In genomic region chr12:63967781-63968180, GRCh38 we compare ENCODE assay signal across 22 cellular contexts.
DNase-seq lines count a peak whose midpoint lies in the region; ATAC-seq, FAIRE-seq and TF ChIP-seq lines count a peak whose summit lies in the region.
"Had no signal": no experiment of that assay in that cellular context is flagged by ENCODE, and none has a peak within 500 bp of the region (broad histone marks: within the 10 kb centered on the region; RNA-seq: fewer than 3 reads in every experiment).

No MANE protein-coding gene starts in this region.

- peak overlapping the region; percentile 83 for H4K91ac ChIP-seq in IMR-90 (ENCODE audit: insufficient read depth, low read depth, low read length)
- H4K91ac ChIP-seq in mesenchymal stem cell (ENCODE audit: low read length), result no peak overlapping the region

- H3K23ac ChIP-seq in IMR-90 (ENCODE audit: low read depth, low read length) (peak overlapping the region; percentile 95; the same call in 1 of the 2 replicates), mesenchymal stem cell (ENCODE audit: low read length in 2 of 2) (no peak overlapping the region)

- BruUV-seq in IMR-90 (replicated peaks; lab: Mats Ljungman, UMichigan), result no TSS peak

- no peak for TF ChIP-seq RAD21 in IMR-90 (IDR thresholded peaks at IDR 0.05; ENCODE audit: low read length)

- dilution Hi-C loops in IMR-90 (cut with HindIII; ENCODE audit: low sequenced_read_pairs, unreplicated experiment), result no loop called here

- no peak for FAIRE-seq in bronchial epithelial cell (lab: Jason Lieb, UNC)
- FAIRE-seq: A204.1, GM12878, small intestine had no signal

- peak overlapping the region; percentile 56; the same call in 1 of the 2 replicates for H3K27ac ChIP-seq in IMR-90 (ENCODE audit: insufficient read depth, low read length)
- H3K27ac ChIP-seq in mesenchymal stem cell (ENCODE audit: low read length, poor library complexity, severe bottlenecking), result peak overlapping the region; percentile 58
- H3K27ac ChIP-seq in colonic mucosa, result no peak overlapping the region
- H3K27ac ChIP-seq in tibial artery, result no peak overlapping the region
- H3K27ac ChIP-seq: transverse colon had no signal

- H3K36me3 ChIP-seq in IMR-90 (ENCODE audit: control insufficient read depth, insufficient read depth, low read length), result peaks cover 3% of the 10 kb centered on the region; the same call in 1 of the 2 replicates
- no peaks in the 10 kb centered on the region for H3K36me3 ChIP-seq in bronchial epithelial cell (ENCODE audit: control insufficient read depth, insufficient read depth, low read length)
- H3K36me3 ChIP-seq in mesenchymal stem cell (ENCODE audit: control insufficient read depth in 1 of 2, insufficient read depth in 2 of 2, low read depth in 1 of 2, low read length in 2 of 2), result peaks cover 3 to 16% of the 10 kb centered on the region in 2 experiments
- no peaks in the 10 kb centered on the region for H3K36me3 ChIP-seq in colonic mucosa
- no peaks in the 10 kb centered on the region for H3K36me3 ChIP-seq in tibial artery
- H3K36me3 ChIP-seq: transverse colon had no signal

- H3K27me3 ChIP-seq in IMR-90 (ENCODE audit: control insufficient read depth, insufficient read depth, low read length), result no peaks in the 10 kb centered on the region
- no peaks in the 10 kb centered on the region for H3K27me3 ChIP-seq in bronchial epithelial cell (ENCODE audit: control insufficient read depth, insufficient read depth, low read length)
- no peaks in the 10 kb centered on the region for H3K27me3 ChIP-seq in mesenchymal stem cell (ENCODE audit: control insufficient read depth in 1 of 2, insufficient read depth in 1 of 2, low read length in 2 of 2)
- H3K27me3 ChIP-seq in colonic mucosa, result no peaks in the 10 kb centered on the region
- no peaks in the 10 kb centered on the region for H3K27me3 ChIP-seq in tibial artery
- H3K27me3 ChIP-seq: transverse colon had no signal

- no peak for TF ChIP-seq POLR2A in IMR-90 (IDR thresholded peaks at IDR 0.05; ENCODE audit: low read depth, low read length)

- H3K9ac ChIP-seq in IMR-90 (ENCODE audit: low read depth, low read length) (no peak overlapping the region; the same call in 1 of the 2 replicates), mesenchymal stem cell (ENCODE audit: low read length) (peak overlapping the region; percentile 43), colonic mucosa (ENCODE audit: low read depth in 2 of 2, low read length in 2 of 2) (no peak overlapping the region)

- intact Hi-C loops in IMR-90 (cut with micrococcal nuclease), result no loop called here
- intact Hi-C loops in colonic mucosa (cut with DNase I), result no loop called here
- intact Hi-C loops in tibial artery (cut with DNase I; ENCODE audit: low total_unique reads), result no loop called here

- H2BK12ac ChIP-seq in mesenchymal stem cell (ENCODE audit: low read length in 2 of 2), result peak overlapping the region in 1 of 2 experiments; percentile 41

- H4K8ac ChIP-seq in IMR-90 (ENCODE audit: low read depth in 2 of 2, low read length in 2 of 2) (peak overlapping the region; percentile 19 to 31; a peak in 3 of 4 replicates), mesenchymal stem cell (ENCODE audit: low read length) (no peak overlapping the region)

- H2BK5ac ChIP-seq in IMR-90 (ENCODE audit: low read depth, low read length, poor library complexity, severe bottlenecking) (peak overlapping the region; percentile 90), mesenchymal stem cell (ENCODE audit: low read depth, low read length, poor library complexity, severe bottlenecking) (no peak overlapping the region)

- H3K4me3 ChIP-seq in IMR-90 (ENCODE audit: insufficient read depth, low read depth, low read length), result no peak overlapping the region
- H3K4me3 ChIP-seq in bronchial epithelial cell (ENCODE audit: low read depth, low read length), result no peak overlapping the region
- H3K4me3 ChIP-seq in mesenchymal stem cell (ENCODE audit: insufficient read depth in 1 of 2, low read depth in 1 of 2, low read length in 2 of 2), result no peak overlapping the region
- H3K4me3 ChIP-seq in colonic mucosa, result no peak overlapping the region
- no peak overlapping the region for H3K4me3 ChIP-seq in tibial artery
- H3K4me3 ChIP-seq: GM12878, transverse colon had no signal

- H3K79me1 ChIP-seq in IMR-90 (ENCODE audit: low read depth in 1 of 2, low read length in 2 of 2) (peaks cover 23 to 65% of the 10 kb centered on the region in 2 experiments), mesenchymal stem cell (replicated peaks; ENCODE audit: low read length, poor library complexity, severe bottlenecking) (peaks cover 20% of the 10 kb centered on the region)

- TF ChIP-seq CTCF in IMR-90 (conservative IDR thresholded peaks at IDR 0.05; ENCODE audit: low read depth, low read length) (no peak), bronchial epithelial cell (IDR thresholded peaks at IDR 0.05; ENCODE audit: insufficient read depth, low read length, severe bottlenecking) (no peak), colonic mucosa (IDR thresholded peaks at IDR 0.05) (no peak), tibial artery (IDR thresholded peaks at IDR 0.05) (no peak)

- no peak overlapping the region for H2AFZ ChIP-seq in IMR-90 (replicated peaks; ENCODE audit: low read length, poor library complexity)
- H2AFZ ChIP-seq in mesenchymal stem cell (ENCODE audit: low read depth, low read length), result no peak overlapping the region

- H3K18ac ChIP-seq in IMR-90 (ENCODE audit: low read depth, low read length) (peak overlapping the region; percentile 53; the same call in 1 of the 2 replicates), mesenchymal stem cell (ENCODE audit: low read depth in 1 of 2, low read length in 2 of 2) (no peak overlapping the region)

- peak overlapping the region; percentile 22 for H3K56ac ChIP-seq in IMR-90 (ENCODE audit: extremely low read depth, insufficient read depth, low read length)

- H4K20me1 ChIP-seq in IMR-90 (ENCODE audit: insufficient read depth, low read length), result peaks cover 17% of the 10 kb centered on the region; the same call in 1 of the 2 replicates

- H3K4me1 ChIP-seq in IMR-90 (ENCODE audit: control insufficient read depth, insufficient read depth, low read length) (peaks cover 15% of the 10 kb centered on the region), mesenchymal stem cell (ENCODE audit: control insufficient read depth, insufficient read depth, low read depth, low read length) (peaks cover 8% of the 10 kb centered on the region), colonic mucosa (no peaks in the 10 kb centered on the region), tibial artery (peaks cover 0 to 52% (median 6%) of the 10 kb centered on the region in 4 donors)

- H4K5ac ChIP-seq in IMR-90 (ENCODE audit: low read depth, low read length), result peak overlapping the region; percentile 62; the same call in 1 of the 2 replicates

- H2AK9ac ChIP-seq in IMR-90 (replicated peaks; ENCODE audit: low read depth, low read length, poor library complexity), result peak overlapping the region; percentile 65

- in situ Hi-C loops in ACHN (cut with HindIII; ENCODE audit: low pct_ligation_motif_present, low pct_unique_long_range_greater_than_20kb, low sequenced_read_pairs) (no loop called here), IMR-90 (cut with MboI; ENCODE audit: low sequenced_read_pairs) (no loop called here)

- DNase-seq in ACHN (peak; percentile 22), IMR-90 (peak; percentile 22), bronchial epithelial cell (ENCODE audit: low read depth) (peak; percentile 48), mesenchymal stem cell (no peak), colonic mucosa (no peak), tibial artery (no peak)
- DNase-seq: activated CD4-positive, alpha-beta memory T cell treated with anti-CD3 and anti-CD28 coated beads for 36 hours; activated CD4-positive, CD25-positive, alpha-beta regulatory T cell; activated effector memory CD4-positive, alpha-beta T cell treated with anti-CD3 and anti-CD28 coated beads, Interleukin-2, amount 50 U/mL, for 16 hours; Karpas-422; midbrain; NCI-H1105; NCI-H2029 treated with DMSO at 0.1 percent for 48 hours; small intestine; stimulated activated naive CD8-positive, alpha-beta T cell treated with anti-CD3 and anti-CD28 coated beads, Interleukin-15, Interleukin-2, amounts not matched to agents 100 U/mL and 50 U/mL, for 24 hours; T-helper 9 cell; transverse colon had no signal

- H2BK15ac ChIP-seq in IMR-90 (ENCODE audit: low read depth, low read length) (no peak overlapping the region; the same call in 2 of the 3 replicates), mesenchymal stem cell (ENCODE audit: low read depth, poor library complexity, severe bottlenecking) (no peak overlapping the region)

- POLR2A ChIA-PET in IMR-90 (lab: Charles Lee; ENCODE audit: unreplicated experiment), result no interaction called here

- H2BK20ac ChIP-seq in IMR-90 (ENCODE audit: low read depth, low read length), result peak overlapping the region; percentile 45

- H3K9me1 ChIP-seq in IMR-90 (ENCODE audit: insufficient read depth, low read length), result peaks cover 16% of the 10 kb centered on the region

- CTCF ChIA-PET in IMR-90 (lab: Yijun Ruan, JAX), result no interaction called here

- ATAC-seq in IMR-90 (ENCODE audit: low read depth) (peak; percentile 48), HG02884 (IDR thresholded peaks at IDR 0.05; ENCODE audit: unreplicated experiment) (no peak), GM21526 (IDR thresholded peaks at IDR 0.05; ENCODE audit: low FRiP score, unreplicated experiment) (no peak)
- ATAC-seq: GM12878; left lobe of liver; stimulated activated naive CD8-positive, alpha-beta T cell treated with anti-CD3 and anti-CD28 coated beads, Interleukin-15, Interleukin-2, amounts not matched to agents 100 U/mL and 50 U/mL, for 24 hours had no signal

- H2BK120ac ChIP-seq in IMR-90 (ENCODE audit: low read depth, low read length) (peak overlapping the region; percentile 66), mesenchymal stem cell (ENCODE audit: low read depth, low read length) (no peak overlapping the region)

- H3K9me3 ChIP-seq in IMR-90 (ENCODE audit: control insufficient read depth, insufficient read depth, low read length), result no peaks in the 10 kb centered on the region
- no peaks in the 10 kb centered on the region for H3K9me3 ChIP-seq in mesenchymal stem cell (ENCODE audit: control insufficient read depth, low read length)
- H3K9me3 ChIP-seq in colonic mucosa, result no peaks in the 10 kb centered on the region
- H3K9me3 ChIP-seq in tibial artery, result no peaks in the 10 kb centered on the region
- H3K9me3 ChIP-seq: transverse colon had no signal

- peak overlapping the region; percentile 74 for H3K4me2 ChIP-seq in IMR-90 (ENCODE audit: low read depth, low read length)
- no peak overlapping the region for H3K4me2 ChIP-seq in mesenchymal stem cell (ENCODE audit: low read length, poor library complexity, severe bottlenecking)

- H3K14ac ChIP-seq in IMR-90 (replicated peaks; ENCODE audit: low read depth, low read length), result peak overlapping the region; percentile 91
- H3K14ac ChIP-seq in mesenchymal stem cell (ENCODE audit: low read length in 2 of 2), result no peak overlapping the region

- H2AK5ac ChIP-seq in IMR-90 (ENCODE audit: low read depth, low read length), result peak overlapping the region; percentile 85; the same call in 1 of the 2 replicates
- peak overlapping the region; percentile 81 for H2AK5ac ChIP-seq in mesenchymal stem cell (ENCODE audit: low read length, severe bottlenecking)

- peak overlapping the region; percentile 82 for H3K4ac ChIP-seq in IMR-90 (ENCODE audit: low read depth, low read length)
- no peak overlapping the region for H3K4ac ChIP-seq in mesenchymal stem cell (ENCODE audit: low read depth in 1 of 2, low read length in 2 of 2)

TF ChIP-seq in IMR-90, 13 proteins besides CTCF, POLR2A, EP300 and RAD21 (continues in another document):
- no peak for TF ChIP-seq NFE2L2 (IDR thresholded peaks at IDR 0.05; ENCODE audit: low read depth, low read length)
- no peak for TF ChIP-seq CHD1 (IDR thresholded peaks at IDR 0.05; ENCODE audit: low read depth, low read length)

Comparison
In these comparisons a context has a peak if more than half of its experiments do, and no peak if none do; other contexts are left out.
1. DNase-seq: peak in ACHN (single experiment), IMR-90 (single experiment) and bronchial epithelial cell (single experiment); none in mesenchymal stem cell (single experiment), colonic mucosa (single experiment) and tibial artery (0 of 2).
2. H3K27ac ChIP-seq: peak in IMR-90 (single experiment) and mesenchymal stem cell (single experiment); none in colonic mucosa (single experiment) and tibial artery (0 of 2).